In the genomic region with DNA sequence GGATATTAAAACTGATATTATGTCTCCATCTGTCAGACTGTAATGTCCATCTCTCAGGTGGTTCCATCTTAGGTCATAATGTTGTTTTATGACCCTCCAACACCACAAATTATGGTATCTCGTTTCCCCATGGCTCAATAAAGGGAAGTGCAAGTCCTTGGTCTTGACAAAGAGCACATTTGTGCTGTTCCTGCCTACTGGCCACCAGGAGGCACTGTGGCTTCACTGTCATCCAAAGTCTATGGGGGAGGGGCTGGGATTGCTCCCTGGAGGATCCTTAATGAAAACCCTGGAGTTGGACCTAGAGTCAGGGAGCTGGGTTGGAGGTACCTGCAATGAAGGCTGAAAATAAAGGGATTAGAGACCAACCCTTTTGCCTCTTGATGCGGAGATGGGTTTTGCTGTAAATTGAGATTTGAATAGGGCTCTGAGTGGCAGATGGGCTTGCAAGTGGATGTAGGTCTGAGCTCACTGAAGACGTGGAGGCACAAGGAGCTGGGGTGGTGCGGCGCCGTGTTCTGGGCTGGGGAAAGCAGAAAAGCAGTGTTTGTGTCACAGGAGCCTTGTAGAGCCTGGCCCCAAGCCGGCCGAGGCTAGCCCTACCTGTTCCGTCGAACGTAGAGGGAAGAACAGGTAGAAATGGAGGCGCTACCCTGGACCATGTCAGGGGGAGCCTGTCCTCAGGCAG, we compare ENCODE assay signal across 9 cellular contexts.
DNase-seq lines count a peak whose midpoint lies in the region; FAIRE-seq and TF ChIP-seq lines count a peak whose summit lies in the region.
"Had no signal": no experiment of that assay in that cellular context is flagged by ENCODE, and none has a peak within 500 bp of the region (broad histone marks: within the 10 kb centered on the region; RNA-seq: fewer than 3 reads in every experiment).

No MANE protein-coding gene starts in this region.

- H3K79me1 ChIP-seq in H1 (ENCODE audit: low read depth, low read length) (no peaks in the 10 kb centered on the region), neuronal stem cell (ENCODE audit: low read depth, low read length) (no peaks in the 10 kb centered on the region)

- peak overlapping the region; percentile 32; the same call in 1 of the 2 replicates for H2BK12ac ChIP-seq in H1 (ENCODE audit: low read depth, low read length)
- H2BK12ac ChIP-seq in neuronal stem cell (ENCODE audit: low read length), result no peak overlapping the region

- H2AFZ ChIP-seq in GM23248 (no peak overlapping the region), OCI-LY1 (ENCODE audit: low read length) (no peak overlapping the region), H1 (ENCODE audit: low read length) (no peak overlapping the region), neuronal stem cell (ENCODE audit: low read length) (no peak overlapping the region)

- H2BK15ac ChIP-seq in H1 (ENCODE audit: low read length) (no peak overlapping the region), neuronal stem cell (ENCODE audit: low read length) (no peak overlapping the region)

- H3K9me3 ChIP-seq in GM23248 (ENCODE audit: low read depth) (no peaks in the 10 kb centered on the region), OCI-LY1 (ENCODE audit: low read length) (no peaks in the 10 kb centered on the region), H1 (ENCODE audit: insufficient read depth in 2 of 2, low read depth in 1 of 2, low read length in 1 of 2) (no peaks in the 10 kb centered on the region), neuronal stem cell (replicated peaks in 1 of 2; ENCODE audit: control insufficient read depth in 2 of 2, insufficient read depth in 1 of 2, low read depth in 1 of 2, low read length in 2 of 2) (no peaks in the 10 kb centered on the region)

- H3K18ac ChIP-seq in H1 (ENCODE audit: extremely low read depth, low read length) (no peak overlapping the region), neuronal stem cell (ENCODE audit: low read length) (no peak overlapping the region)

- CTCF ChIA-PET in H1 (lab: Charles Lee; ENCODE audit: partially characterized antibody), result interaction anchor here (0.6 to 15.1 kb wide), 35 partner anchors 9 to 435 kb away, joined by 3 to 260 read pairs (median 5); no protein-coding TSS in a partner anchor

- no peak overlapping the region for H3K14ac ChIP-seq in H1 (ENCODE audit: insufficient read length)
- no peak overlapping the region for H3K14ac ChIP-seq in neuronal stem cell (ENCODE audit: low read length)

- H3K27me3 ChIP-seq in GM23248 (replicated peaks; ENCODE audit: insufficient read depth) (no peaks in the 10 kb centered on the region), OCI-LY1 (ENCODE audit: insufficient read depth, low read length) (no peaks in the 10 kb centered on the region), H1 (replicated peaks in 1 of 4; ENCODE audit: control insufficient read depth in 3 of 4, extremely low read depth in 1 of 4, insufficient read depth in 3 of 4, low read length in 3 of 4) (no peaks in the 10 kb centered on the region), neuronal stem cell (ENCODE audit: control insufficient read depth in 3 of 3, insufficient read depth in 3 of 3, low read depth in 1 of 3, low read length in 3 of 3) (no peaks in the 10 kb centered on the region)

- no peak for TF ChIP-seq POLR2A in H1 (IDR thresholded peaks at IDR 0.05; ENCODE audit: control extremely low read depth in 1 of 2, low read depth in 2 of 2, low read length in 2 of 2)
- TF ChIP-seq POLR2A in lower leg skin (IDR thresholded peaks at IDR 0.05), result no peak

- peak; percentile 70 for DNase-seq in EH (ENCODE audit: low read depth)
- DNase-seq in GM23248, result peak; percentile 70
- DNase-seq in H1 (ENCODE audit: low read depth in 1 of 2, low spot score in 2 of 2), result peak in 1 of 2 experiments; percentile 61
- DNase-seq in neuronal stem cell (ENCODE audit: low spot score), result peak; percentile 26
- no peak for DNase-seq in activated CD4-positive, CD25-positive, alpha-beta regulatory T cell treated with anti-CD3 and anti-CD28 coated beads, Interleukin-2, amount 50 U/mL, for 72 hours
- DNase-seq in NCI-H2029 (lab: John Stamatoyannopoulos, UW), result no peak
- DNase-seq in lower leg skin (ENCODE audit: low spot score in 2 of 2), result no peak
- DNase-seq: activated B cell treated with CpG ODN at 0.5 μM for 24 hours had no signal

- TF ChIP-seq EP300 in H1 (IDR thresholded peaks at IDR 0.05; ENCODE audit: borderline replicate concordance in 1 of 2, low read depth in 2 of 2, low read length in 2 of 2), result 0 out of 3 replicates have a peak, but pooled peaks of 1 of the 2 experiments have one; percentile 23

- H3K4ac ChIP-seq in H1 (replicated peaks; ENCODE audit: insufficient read length, low read depth, low read length), result no peak overlapping the region
- H3K4ac ChIP-seq in neuronal stem cell (ENCODE audit: low read length), result no peak overlapping the region

- H4K20me1 ChIP-seq in GM23248 (ENCODE audit: insufficient read depth) (no peaks in the 10 kb centered on the region), OCI-LY1 (ENCODE audit: insufficient read depth, low read length) (no peaks in the 10 kb centered on the region), H1 (replicated peaks in 1 of 2; ENCODE audit: control insufficient read depth in 1 of 2, insufficient read depth in 2 of 2, low read length in 2 of 2) (no peaks in the 10 kb centered on the region)

- FAIRE-seq in H1 (lab: Jason Lieb, UNC), result peak; percentile 88

- peak; percentile 70 to 83 for TF ChIP-seq RAD21 in H1 (IDR thresholded peaks at IDR 0.05 in 1 of 2, conservative IDR thresholded peaks at IDR 0.05 in 1 of 2; ENCODE audit: low read depth in 2 of 2, low read length in 2 of 2)

- H3K4me2 ChIP-seq in GM23248 (ENCODE audit: unreplicated experiment) (no peak overlapping the region), OCI-LY1 (ENCODE audit: low read length) (no peak overlapping the region), H1 (ENCODE audit: insufficient read depth in 1 of 2, low read depth in 2 of 2, low read length in 2 of 2) (no peak overlapping the region), neuronal stem cell (ENCODE audit: insufficient read depth, low read length, poor library complexity, severe bottlenecking) (no peak overlapping the region)

- H2AK5ac ChIP-seq in H1 (ENCODE audit: low read depth, low read length), result no peak overlapping the region
- H2AK5ac ChIP-seq in neuronal stem cell (ENCODE audit: low read depth, low read length), result no peak overlapping the region

- H3K23ac ChIP-seq in H1 (ENCODE audit: insufficient read length) (no peak overlapping the region), neuronal stem cell (ENCODE audit: low read depth, low read length, poor library complexity) (no peak overlapping the region)

- H3K36me3 ChIP-seq in GM23248 (ENCODE audit: low read depth), result no peaks in the 10 kb centered on the region
- no peaks in the 10 kb centered on the region for H3K36me3 ChIP-seq in OCI-LY1 (ENCODE audit: insufficient read depth, low read length)
- H3K36me3 ChIP-seq in H1 (ENCODE audit: control insufficient read depth in 2 of 4, insufficient read depth in 4 of 4, low read length in 3 of 4), result no peaks in the 10 kb centered on the region
- H3K36me3 ChIP-seq in neuronal stem cell (replicated peaks in 1 of 2; ENCODE audit: control insufficient read depth in 2 of 2, insufficient read depth in 2 of 2, low read length in 2 of 2), result no peaks in the 10 kb centered on the region

- H3K27ac ChIP-seq in GM23248, result no peak overlapping the region
- H3K27ac ChIP-seq in OCI-LY1 (ENCODE audit: low read depth, low read length, poor library complexity, severe bottlenecking), result no peak overlapping the region
- no peak overlapping the region for H3K27ac ChIP-seq in H1 (ENCODE audit: low read depth, low read length)
- no peak overlapping the region for H3K27ac ChIP-seq in neuronal stem cell (replicated peaks; ENCODE audit: low read length)

- peaks cover 34% of the 10 kb centered on the region for H3K4me1 ChIP-seq in GM23248 (ENCODE audit: insufficient read depth)
- no peaks in the 10 kb centered on the region for H3K4me1 ChIP-seq in OCI-LY1 (ENCODE audit: insufficient read depth, low read length, severe bottlenecking)
- peaks cover 0 to 10% (median 0%) of the 10 kb centered on the region in 4 experiments; a peak in 1 of 7 replicates for H3K4me1 ChIP-seq in H1 (replicated peaks in 1 of 4; ENCODE audit: control insufficient read depth in 3 of 4, insufficient read depth in 4 of 4, low read length in 3 of 4)
- no peaks in the 10 kb centered on the region for H3K4me1 ChIP-seq in neuronal stem cell (ENCODE audit: control insufficient read depth in 2 of 2, insufficient read depth in 1 of 2, low read depth in 1 of 2, low read length in 2 of 2)

- H4K5ac ChIP-seq in H1 (ENCODE audit: insufficient read length, low read depth, low read length), result no peak overlapping the region

- H2BK5ac ChIP-seq in H1 (ENCODE audit: low read depth, low read length) (no peak overlapping the region), neuronal stem cell (ENCODE audit: low read length) (no peak overlapping the region)

- WGBS in GM23248 (ENCODE audit: low coverage in 1 of 2, low lambda C conversion rate in 2 of 2, missing lambda C conversion rate in 2 of 2), 2 experiments, result 85 to 90% methylated on average over 11 to 12 of the region's 12 CpGs
- 92% methylated on average over 12 of the region's 12 CpGs; no CpG with 5 or more reads in 1 of the 2 experiments for WGBS in H1 (ENCODE audit: extremely low coverage in 1 of 2, insufficient coverage in 1 of 2, insufficient read length in 1 of 2, insufficient replicate concordance in 2 of 2, low coverage in 1 of 2, low lambda C conversion rate in 2 of 2, missing lambda C conversion rate in 1 of 2), 2 experiments
- no CpG with 5 or more reads among the region's 12 CpGs for WGBS in neuronal stem cell (ENCODE audit: extremely low coverage in 2 of 2, insufficient read length in 2 of 2, insufficient replicate concordance in 1 of 2), 2 donors
- 86 to 88% methylated on average over 12 of the region's 12 CpGs for WGBS in lower leg skin, 2 donors

- no peak overlapping the region for H3K56ac ChIP-seq in H1 (replicated peaks; ENCODE audit: insufficient read length, low read depth, low read length)

- H4K91ac ChIP-seq in H1 (replicated peaks; ENCODE audit: insufficient read length, low read length) (peak overlapping the region; percentile 38), neuronal stem cell (ENCODE audit: low read depth, low read length, poor library complexity) (peak overlapping the region; percentile 74)

- H2BK120ac ChIP-seq in H1 (replicated peaks; ENCODE audit: low read depth, low read length) (no peak overlapping the region), neuronal stem cell (ENCODE audit: low read depth, low read length) (no peak overlapping the region)

- intact Hi-C loops in lower leg skin (cut with DNase I; ENCODE audit: low total_unique reads), result no loop called here

- in situ Hi-C loops in GM23248 (cut with MboI), result no loop called here

- H3K9ac ChIP-seq in GM23248, result no peak overlapping the region
- H3K9ac ChIP-seq in OCI-LY1 (ENCODE audit: low read length), result no peak overlapping the region
- H3K9ac ChIP-seq in H1 (replicated peaks in 1 of 4; ENCODE audit: extremely low read depth in 1 of 4, low read depth in 3 of 4, low read length in 3 of 4), result no peak overlapping the region
- no peak overlapping the region for H3K9ac ChIP-seq in neuronal stem cell (ENCODE audit: low read depth, low read length, poor library complexity)

- H4K8ac ChIP-seq in H1 (ENCODE audit: extremely low read depth, insufficient read depth, low read length) (no peak overlapping the region; the same call in 1 of the 2 replicates), neuronal stem cell (ENCODE audit: low read depth, low read length) (no peak overlapping the region)

- H3K79me2 ChIP-seq in GM23248 (ENCODE audit: insufficient read depth), result no peaks in the 10 kb centered on the region
- H3K79me2 ChIP-seq in OCI-LY1 (ENCODE audit: insufficient read depth, low read length), result no peaks in the 10 kb centered on the region
- H3K79me2 ChIP-seq in H1 (ENCODE audit: control insufficient read depth in 1 of 2, insufficient read depth in 2 of 2, low read length in 2 of 2), result no peaks in the 10 kb centered on the region

- peak; percentile 88 for TF ChIP-seq CTCF in OCI-LY1 (IDR thresholded peaks at IDR 0.05; ENCODE audit: low read length)
- TF ChIP-seq CTCF in H1 (IDR thresholded peaks at IDR 0.05; ENCODE audit: control extremely low read depth in 1 of 3, insufficient read depth in 1 of 3, low read depth in 1 of 3, low read length in 3 of 3), result peak; percentile 95 to 99 (median 95)
- TF ChIP-seq CTCF in lower leg skin (IDR thresholded peaks at IDR 0.05), result no peak

- H2BK20ac ChIP-seq in H1 (ENCODE audit: low read length), result no peak overlapping the region

- H3K23me2 ChIP-seq in H1 (ENCODE audit: low read depth, low read length), result no peaks in the 10 kb centered on the region

- POLR2A ChIA-PET in H1 (lab: Charles Lee; ENCODE audit: partially characterized antibody), result no interaction called here

- H3K9me2 ChIP-seq in GM23248 (ENCODE audit: insufficient read depth) (no peaks in the 10 kb centered on the region), OCI-LY1 (ENCODE audit: low read depth, low read length) (no peaks in the 10 kb centered on the region)

- H3K4me3 ChIP-seq in GM23248 (no peak overlapping the region), OCI-LY1 (ENCODE audit: low read depth, low read length, poor library complexity, severe bottlenecking) (no peak overlapping the region), H1 (ENCODE audit: extremely low read depth in 1 of 4, insufficient read depth in 2 of 4, low read depth in 3 of 4, low read length in 4 of 4) (no peak overlapping the region), neuronal stem cell (ENCODE audit: low read length in 2 of 2) (no peak overlapping the region), lower leg skin (ENCODE audit: low read depth, poor library complexity, severe bottlenecking) (no peak overlapping the region)

- H3F3A ChIP-seq in GM23248 (ENCODE audit: insufficient read depth) (peaks cover 22% of the 10 kb centered on the region), OCI-LY1 (ENCODE audit: insufficient read depth, low read length) (no peaks in the 10 kb centered on the region)

Comparison
In these comparisons a context has a peak if more than half of its experiments do, and no peak if none do; other contexts are left out.
1. DNase-seq: peak in EH (single experiment), GM23248 (single experiment) and neuronal stem cell (single experiment); none in activated CD4-positive, CD25-positive, alpha-beta regulatory T cell treated with anti-CD3 and anti-CD28 coated beads, Interleukin-2, amount 50 U/mL, for 72 hours (single experiment), NCI-H2029 (single experiment) and lower leg skin (0 of 2).
2. CTCF ChIP-seq: peak in OCI-LY1 (single experiment) and H1 (3 of 3); none in lower leg skin (0 of 3).